ENCODE assay signal across 10 cellular contexts in genomic region chr6:26030716-26031115, GRCh38. TPM values are rescaled to one million over a fixed set of nuclear protein-coding genes. Genes with fewer than 3 reads are reported as not detected.
DNase-seq lines count a peak whose midpoint lies in the region; ATAC-seq and TF ChIP-seq lines count a peak whose summit lies in the region.
"Had no signal": no experiment of that assay in that cellular context is flagged by ENCODE, and none has a peak within 500 bp of the region (broad histone marks: within the 10 kb centered on the region; RNA-seq: fewer than 3 reads in every experiment).

No MANE protein-coding gene starts in this region.

- intact Hi-C loops in HCT116 (cut with micrococcal nuclease) (loop anchor here (5.0 kb wide), 1 partner anchor 1102 kb away; a partner anchor contains a TSS), lower leg skin (cut with DNase I; ENCODE audit: low total_unique reads) (no loop called here)

- peak overlapping the region; percentile 41 for H3K27ac ChIP-seq in CD8-positive, alpha-beta memory T cell (ENCODE audit: low read depth, low read length)
- H3K27ac ChIP-seq in HCT116 (ENCODE audit: low read depth, low read length) (peak overlapping the region; percentile 98; the same call in 1 of the 2 replicates), SJSA1 (peak overlapping the region; percentile 98)

- 64 to 68% methylated on average over 3 of the region's 3 CpGs for WGBS in lower leg skin, 2 donors

- peaks cover 51 to 74% (median 63%) of the 10 kb centered on the region in 3 donors for H3K4me1 Mint-ChIP-seq in CD8-positive, alpha-beta memory T cell

- CTCF ChIA-PET in CD8-positive, alpha-beta memory T cell (lab: Charles Lee), result interaction anchor here (1.2 to 10.9 kb wide), 10 partner anchors 9 to 66 kb away, joined by 3 to 173 read pairs (median 9); a partner anchor contains a TSS
- CTCF ChIA-PET in HCT116 (lab: Charles Lee), result no interaction called here

- TF ChIP-seq POLR2A in HCT116 (IDR thresholded peaks at IDR 0.05; ENCODE audit: borderline replicate concordance, extremely low read depth, insufficient read depth, insufficient read length) (peak; percentile 93), lower leg skin (IDR thresholded peaks at IDR 0.05) (no peak)

- 0 out of 2 replicates have a peak overlapping the region, but pooled peaks have one; percentile 80 for H3K9ac ChIP-seq in HCT116 (ENCODE audit: low read length)

- no peaks in the 10 kb centered on the region for H4K20me1 ChIP-seq in HCT116 (ENCODE audit: insufficient read depth)

- POLR2A ChIA-PET in CD8-positive, alpha-beta memory T cell (lab: Charles Lee), result interaction anchor here (1.1 to 12.1 kb wide), 8 partner anchors 10 to 203 kb away, joined by 4 to 326 read pairs (median 28); a partner anchor contains a TSS
- POLR2A ChIA-PET in HCT116 (lab: Charles Lee), result interaction anchor here (0.8 to 9.7 kb wide), 17 partner anchors 8 to 1863 kb away, joined by 3 to 227 read pairs (median 15); a partner anchor contains a TSS

- no peak overlapping the region for H3K4me3 ChIP-seq in CD8-positive, alpha-beta memory T cell (ENCODE audit: low read length)
- H3K4me3 ChIP-seq in HCT116 (replicated peaks in 1 of 2; ENCODE audit: low read depth in 1 of 2, low read length in 2 of 2), result no peak overlapping the region; a peak in 1 of 4 replicates
- H3K4me3 ChIP-seq in SJSA1, result peak overlapping the region; percentile 46
- H3K4me3 ChIP-seq in fibroblast of mammary gland (ENCODE audit: control insufficient read depth, low read depth, low read length), result peak overlapping the region; percentile 76
- H3K4me3 ChIP-seq in lower leg skin (ENCODE audit: low read depth, poor library complexity, severe bottlenecking), result no peak overlapping the region

- H3K27me3 ChIP-seq in CD8-positive, alpha-beta memory T cell (ENCODE audit: insufficient read depth, low read length, poor library complexity, severe bottlenecking), result no peaks in the 10 kb centered on the region
- H3K27me3 ChIP-seq in HCT116 (ENCODE audit: insufficient read depth, low read length), result no peaks in the 10 kb centered on the region
- no peaks in the 10 kb centered on the region for H3K27me3 ChIP-seq in SJSA1 (replicated peaks)
- H3K27me3 ChIP-seq: left lung had no signal

- peak overlapping the region; percentile 27; the same call in 1 of the 2 replicates for H3K4me2 ChIP-seq in HCT116 (ENCODE audit: low read length)

- no TSS peak for BruUV-seq in HCT116 (replicated peaks; lab: Mats Ljungman, UMichigan)

- no peak overlapping the region for H2AFZ ChIP-seq in HCT116 (ENCODE audit: low read depth, low read length, poor library complexity, severe bottlenecking)

- no peak for TF ChIP-seq RAD21 in HCT116 (IDR thresholded peaks at IDR 0.05; ENCODE audit: low read depth)

- no peaks in the 10 kb centered on the region for H3K9me3 ChIP-seq in CD8-positive, alpha-beta memory T cell (ENCODE audit: low read length)
- H3K9me3 ChIP-seq in HCT116 (ENCODE audit: control insufficient read depth in 1 of 2, insufficient read depth in 1 of 2, low read depth in 1 of 2, low read length in 2 of 2) (no peaks in the 10 kb centered on the region), SJSA1 (replicated peaks) (no peaks in the 10 kb centered on the region)
- H3K9me3 ChIP-seq: left lung had no signal

- no peaks in the 10 kb centered on the region for H3K36me3 ChIP-seq in CD8-positive, alpha-beta memory T cell (ENCODE audit: insufficient read depth, low read length)
- H3K36me3 ChIP-seq in HCT116 (ENCODE audit: control insufficient read depth in 1 of 2, insufficient read depth in 2 of 2, low read length in 2 of 2) (no peaks in the 10 kb centered on the region), SJSA1 (no peaks in the 10 kb centered on the region)
- H3K36me3 ChIP-seq: left lung had no signal

- H3K79me2 ChIP-seq in HCT116 (ENCODE audit: insufficient read depth, low read length), result no peaks in the 10 kb centered on the region

- RAD21 ChIA-PET in HCT116 (lab: Charles Lee; ENCODE audit: low non-redundant PET in 1 of 2, low total read pairs in 2 of 2, uncharacterized antibody in 2 of 2, unreplicated experiment in 2 of 2), result no interaction called here

- H3K4me3 Mint-ChIP-seq in CD8-positive, alpha-beta memory T cell, result no peak overlapping the region

- H3K27ac Mint-ChIP-seq in CD8-positive, alpha-beta memory T cell, result peak overlapping the region in 2 of 8 donors; percentile 32 to 99

- no peak for TF ChIP-seq CTCF in HCT116 (IDR thresholded peaks at IDR 0.05 in 2 of 3, conservative IDR thresholded peaks at IDR 0.05 in 1 of 3; ENCODE audit: borderline replicate concordance in 1 of 3, insufficient read depth in 1 of 3, low read depth in 2 of 3, low read length in 2 of 3)
- no peak for TF ChIP-seq CTCF in fibroblast of mammary gland (conservative IDR thresholded peaks at IDR 0.05; ENCODE audit: control insufficient read depth, insufficient read depth, low read depth, low read length)
- no peak for TF ChIP-seq CTCF in lower leg skin (IDR thresholded peaks at IDR 0.05)

- peaks cover 0 to 6% of the 10 kb centered on the region in 2 donors for H3K27me3 Mint-ChIP-seq in CD8-positive, alpha-beta memory T cell

- peaks cover 0 to 12% (median 0%) of the 10 kb centered on the region in 3 donors for H3K36me3 Mint-ChIP-seq in CD8-positive, alpha-beta memory T cell

- peaks cover 34% of the 10 kb centered on the region for H3K4me1 ChIP-seq in CD8-positive, alpha-beta memory T cell (ENCODE audit: insufficient read depth, low read length)
- H3K4me1 ChIP-seq in HCT116 (ENCODE audit: control insufficient read depth in 1 of 2, insufficient read depth in 2 of 2, low read length in 2 of 2), result peaks cover 53 to 93% of the 10 kb centered on the region in 2 experiments
- peaks cover 47% of the 10 kb centered on the region for H3K4me1 ChIP-seq in SJSA1 (replicated peaks)

- no peak for ATAC-seq in HCT116
- ATAC-seq: activated T-cell treated with anti-CD3 and anti-CD28 coated beads, Interleukin-2, amount 50 U/mL, for 4 hours; left lung had no signal

- no peak for DNase-seq in CD8-positive, alpha-beta memory T cell
- DNase-seq in HCT116 (ENCODE audit: low read depth, low spot score) (no peak), SJSA1 (ENCODE audit: low read depth in 1 of 2, low spot score in 2 of 2) (no peak), fibroblast of mammary gland (ENCODE audit: low read depth) (peak; percentile 15), cerebellar cortex (ENCODE audit: low spot score) (no peak), lower leg skin (ENCODE audit: low spot score in 2 of 2) (no peak), OCI-M2 (lab: John Stamatoyannopoulos, UW; ENCODE audit: unreplicated experiment) (no peak)
- DNase-seq in stimulated activated naive CD4-positive, alpha-beta T cell (lab: John Stamatoyannopoulos, UW), result no peak
- DNase-seq: activated T-cell treated with anti-CD3 and anti-CD28 coated beads, Interleukin-2, amount 50 U/mL, for 4 hours; left lung had no signal

- H3K9me3 Mint-ChIP-seq in CD8-positive, alpha-beta memory T cell, result peaks cover 0 to 2% (median 0%) of the 10 kb centered on the region in 5 donors
- H3K9me3 Mint-ChIP-seq: activated T-cell treated with anti-CD3 and anti-CD28 coated beads, Interleukin-2, amount 50 U/mL, for 4 hours had no signal

- H3K9me2 ChIP-seq in HCT116 (ENCODE audit: insufficient read depth), result no peaks in the 10 kb centered on the region

TF ChIP-seq in HCT116, 20 proteins besides CTCF, POLR2A, EP300 and RAD21:
- no peak for TF ChIP-seq EZH2 (IDR thresholded peaks at IDR 0.05)
- no peak for TF ChIP-seq JUND (IDR thresholded peaks at IDR 0.05)
- TF ChIP-seq POLR2AphosphoS5 (IDR thresholded peaks at IDR 0.05; ENCODE audit: low read depth, low read length), result no peak
- no peak for TF ChIP-seq SRF (IDR thresholded peaks at IDR 0.05; ENCODE audit: low read depth)
- no peak for TF ChIP-seq SP1 (IDR thresholded peaks at IDR 0.05; ENCODE audit: low read depth)
- TF ChIP-seq ELF1 (IDR thresholded peaks at IDR 0.05; ENCODE audit: borderline replicate concordance, low read depth), result no peak
- TF ChIP-seq ZFX (IDR thresholded peaks at IDR 0.05), result no peak
- no peak for TF ChIP-seq ZBTB33 (IDR thresholded peaks at IDR 0.05; ENCODE audit: extremely low read depth, insufficient replicate concordance, low read length)
- no peak for TF ChIP-seq ATF3 (IDR thresholded peaks at IDR 0.05)
- TF ChIP-seq TCF7L2 (IDR thresholded peaks at IDR 0.05; ENCODE audit: borderline replicate concordance, extremely low read depth, insufficient read depth, insufficient read length), result no peak
- no peak for TF ChIP-seq EZH2phosphoT487 (IDR thresholded peaks at IDR 0.05; ENCODE audit: borderline replicate concordance)
- no peak for TF ChIP-seq SIN3A (IDR thresholded peaks at IDR 0.05; ENCODE audit: low read depth)
- TF ChIP-seq YY1 (IDR thresholded peaks at IDR 0.05; ENCODE audit: extremely low read depth, insufficient replicate concordance, low read depth, low read length), result no peak
- TF ChIP-seq EGR1 (IDR thresholded peaks at IDR 0.05; ENCODE audit: low read depth), result no peak
- TF ChIP-seq CEBPB (IDR thresholded peaks at IDR 0.05; ENCODE audit: low read depth), result no peak
- TF ChIP-seq CBX3 (IDR thresholded peaks at IDR 0.05; ENCODE audit: low read depth), result no peak
TF ChIP-seq in HCT116: peak in this region for 0.

RNA-seq across cellular contexts. Expression of gene HFE, which starts 56.5 kb away (rescaled TPM):
- total RNA-seq in CD8-positive, alpha-beta memory T cell, result 1 to 10 TPM in 1 of 2 experiments, under 1 TPM in 1; 0.37 to 1.1 TPM
- polyA plus RNA-seq in CD8-positive, alpha-beta memory T cell, result 4.8 TPM
- total RNA-seq in HCT116 (2021; ENCODE audit: unreplicated experiment) (9.8 TPM), lower leg skin (1 to 10 TPM; 4.2 to 6.8 (median 5.5) TPM)
- polyA plus RNA-seq in HCT116 (2012), result 12.0 and 13.4 TPM in 2 replicates
- 2.6 and 3.5 TPM in 2 replicates for total RNA-seq in SJSA1 (2014; rRNA removed; shearing (Covaris generic))

Comparison
In these comparisons a context has a peak if more than half of its experiments do, and no peak if none do; other contexts are left out.
1. H3K27ac ChIP-seq: peak in every context shown above with its lines; median percentile 98 in HCT116; 98 in SJSA1; 41 in CD8-positive, alpha-beta memory T cell.
2. H3K4me3 ChIP-seq: peak in SJSA1 (single experiment) and fibroblast of mammary gland (single experiment); none in CD8-positive, alpha-beta memory T cell (single experiment), HCT116 (0 of 2) and lower leg skin (single experiment).